3 cellular contexts compared by ENCODE assay signal in the genomic region with DNA sequence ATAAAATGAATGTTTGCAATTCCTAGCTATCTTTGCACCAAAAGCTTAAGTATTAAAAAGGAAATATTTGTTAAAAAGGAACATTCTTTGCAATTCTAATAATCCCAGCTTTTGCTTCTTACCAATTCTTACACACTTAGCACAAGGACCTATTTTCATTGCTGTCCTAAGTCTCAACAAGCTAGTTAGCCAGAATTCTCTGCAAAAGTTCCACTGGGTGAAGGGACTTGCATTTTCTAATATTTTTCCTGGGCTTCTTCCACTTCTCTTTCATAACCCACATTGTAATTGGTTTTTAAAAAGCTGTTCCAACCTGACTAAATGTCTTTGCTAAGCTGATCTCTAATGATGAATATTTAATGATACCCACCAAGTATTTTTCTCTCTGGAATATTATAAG.
"Had no signal": no experiment of that assay in that cellular context is flagged by ENCODE, and none has a peak within 500 bp of the region (broad histone marks: within the 10 kb centered on the region; RNA-seq: fewer than 3 reads in every experiment).

No MANE protein-coding gene starts in this region.

- H3K4me3 ChIP-seq: GM12878 had no signal

- DNase-seq: GDM1, GF-D8 had no signal

- ATAC-seq: GM12878 had no signal
